In genomic region chr1:39631361-39632331, GRCh38 we compare ENCODE assay signal across 18 cellular contexts. TPM values are rescaled to one million over a fixed set of nuclear protein-coding genes. Genes with fewer than 3 reads are reported as not detected.
DNase-seq lines count a peak whose midpoint lies in the region; ATAC-seq and TF ChIP-seq lines count a peak whose summit lies in the region.
"Had no signal": no experiment of that assay in that cellular context is flagged by ENCODE, and none has a peak within 500 bp of the region (broad histone marks: within the 10 kb centered on the region; RNA-seq: fewer than 3 reads in every experiment).

No MANE protein-coding gene starts in this region.

- TF ChIP-seq CTCF in SK-N-SH (IDR thresholded peaks at IDR 0.05) (no peak), DND-41 (IDR thresholded peaks at IDR 0.05; ENCODE audit: borderline replicate concordance, extremely low read depth, low read length, poor library complexity, severe bottlenecking) (no peak), neural progenitor cell (IDR thresholded peaks at IDR 0.05) (no peak), gastroesophageal sphincter (IDR thresholded peaks at IDR 0.05) (no peak)

- TF ChIP-seq POLR2A in gastroesophageal sphincter (IDR thresholded peaks at IDR 0.05) = no peak

- H3K4me3 ChIP-seq in SK-N-SH (ENCODE audit: low read depth in 2 of 2, low read length in 1 of 2) (no peak overlapping the region), DND-41 (ENCODE audit: low read depth in 1 of 2, low read length in 2 of 2) (no peak overlapping the region), neural progenitor cell (no peak overlapping the region), gastroesophageal sphincter (no peak overlapping the region)

- H3K9me2 ChIP-seq in SK-N-SH = no peaks in the 10 kb centered on the region

- H3K79me2 ChIP-seq in SK-N-SH (ENCODE audit: insufficient read depth) = no peaks in the 10 kb centered on the region
- no peaks in the 10 kb centered on the region for H3K79me2 ChIP-seq in DND-41 (ENCODE audit: insufficient read depth, low read length)
- no peaks in the 10 kb centered on the region for H3K79me2 ChIP-seq in neural progenitor cell (ENCODE audit: low read depth)

- no peaks in the 10 kb centered on the region; the same call in 1 of the 2 replicates for H3K27me3 ChIP-seq in SK-N-SH (ENCODE audit: insufficient read depth)
- H3K27me3 ChIP-seq in DND-41 (ENCODE audit: insufficient read depth, low read length, poor library complexity) = peaks cover 14% of the 10 kb centered on the region
- H3K27me3 ChIP-seq in neural progenitor cell = peaks cover 62% of the 10 kb centered on the region
- H3K27me3 ChIP-seq in gastroesophageal sphincter = peaks cover 32% of the 10 kb centered on the region

- POLR2A ChIA-PET in SK-N-SH (lab: Yijun Ruan, JAX) = interaction anchor here (1.3 kb wide), 1 partner anchor 24 kb away, joined by 4 read pairs; no protein-coding TSS in a partner anchor

- peaks cover 38% of the 10 kb centered on the region for H3K4me1 Mint-ChIP-seq in neural progenitor cell

- peak in 1 of 2 experiments; percentile 22; a peak in 1 of 4 replicates for TF ChIP-seq EP300 in SK-N-SH (IDR thresholded peaks at IDR 0.05; ENCODE audit: borderline replicate concordance in 1 of 2, low read depth in 1 of 2, low read length in 1 of 2)
- no peak for TF ChIP-seq EP300 in gastroesophageal sphincter (IDR thresholded peaks at IDR 0.05)

- H3F3A ChIP-seq in SK-N-SH (replicated peaks; ENCODE audit: insufficient read depth) (no peaks in the 10 kb centered on the region), neural progenitor cell (ENCODE audit: low read depth) (peaks cover 14% of the 10 kb centered on the region)

- no peaks in the 10 kb centered on the region for H3K36me3 Mint-ChIP-seq in neural progenitor cell
- H3K36me3 Mint-ChIP-seq: activated naive CD8-positive, alpha-beta T cell had no signal

- peaks cover 29% of the 10 kb centered on the region for H3K27me3 Mint-ChIP-seq in neural progenitor cell (ENCODE audit: insufficient read depth, low read depth)

- H2AFZ ChIP-seq in SK-N-SH (ENCODE audit: low read depth) (no peak overlapping the region), DND-41 (ENCODE audit: low read depth, low read length) (no peak overlapping the region), neural progenitor cell (replicated peaks) (no peak overlapping the region)

- peaks cover 2% of the 10 kb centered on the region for H3K9me3 Mint-ChIP-seq in neural progenitor cell

- H3K27ac Mint-ChIP-seq in neural progenitor cell = no peak overlapping the region
- H3K27ac Mint-ChIP-seq: activated naive CD8-positive, alpha-beta T cell had no signal

- DNase-seq in SK-N-SH (peak; percentile 72), DND-41 (peak; percentile 8), neural progenitor cell (ENCODE audit: low spot score) (no peak), NCI-H82 treated with DMSO at 0.1 percent for 48 hours (lab: John Stamatoyannopoulos, UW; ENCODE audit: unreplicated experiment) (no peak)
- DNase-seq in activated T-cell treated with anti-CD3 and anti-CD28 coated beads, Interleukin-2, amount 50 U/mL, for 48 hours = peak; percentile 32
- DNase-seq: DMS153, esophagus squamous epithelium, head of caudate nucleus, NCI-H2029 treated with DMSO at 0.1 percent for 48 hours, NCI-H526 had no signal

- no peak for ATAC-seq in SK-N-SH treated with all-trans-retinoic acid at 6 μM for 48 hours
- ATAC-seq in DND-41 (ENCODE audit: insufficient read depth, low read depth) = 0 out of 3 replicates have a peak, but pooled peaks have one; percentile 39
- ATAC-seq in HG03521 (IDR thresholded peaks at IDR 0.05; ENCODE audit: unreplicated experiment) = no peak
- ATAC-seq in gastroesophageal sphincter = no peak
- ATAC-seq: HCT116 had no signal

- no peak for TF ChIP-seq RAD21 in SK-N-SH (IDR thresholded peaks at IDR 0.05; ENCODE audit: low read length)

- WGBS in SK-N-SH (ENCODE audit: low lambda C conversion rate) = 76% methylated on average over 13 of the region's 16 CpGs
- WGBS in gastroesophageal sphincter (ENCODE audit: low coverage in 1 of 2), 2 donors = 87 to 98% methylated on average over 6 to 8 of the region's 16 CpGs

- CTCF ChIA-PET in SK-N-SH (lab: Yijun Ruan, JAX) = interaction anchor here (1.0 to 3.4 kb wide), 6 partner anchors 9 to 27 kb away, joined by 3 to 17 read pairs (median 4); no protein-coding TSS in a partner anchor

- no peak overlapping the region for H3K9ac ChIP-seq in SK-N-SH
- H3K9ac ChIP-seq in DND-41 (ENCODE audit: low read depth, low read length) = no peak overlapping the region
- no peak overlapping the region for H3K9ac ChIP-seq in neural progenitor cell

- H3K4me2 ChIP-seq in SK-N-SH (no peak overlapping the region), DND-41 (ENCODE audit: insufficient read depth, low read length) (no peak overlapping the region), neural progenitor cell (no peak overlapping the region)

- H4K20me1 ChIP-seq in SK-N-SH (ENCODE audit: insufficient read depth) = no peaks in the 10 kb centered on the region
- no peaks in the 10 kb centered on the region for H4K20me1 ChIP-seq in DND-41 (ENCODE audit: insufficient read depth, low read length)
- H4K20me1 ChIP-seq in neural progenitor cell (ENCODE audit: low read depth) = peaks cover 10% of the 10 kb centered on the region

- H3K9me3 ChIP-seq in SK-N-SH (no peaks in the 10 kb centered on the region), DND-41 (ENCODE audit: insufficient read depth, low read length, severe bottlenecking) (no peaks in the 10 kb centered on the region), neural progenitor cell (ENCODE audit: low read depth) (no peaks in the 10 kb centered on the region), gastroesophageal sphincter (no peaks in the 10 kb centered on the region)
- H3K9me3 ChIP-seq: esophagus squamous epithelium had no signal

- peak overlapping the region; percentile 72 for H3K4me3 Mint-ChIP-seq in neural progenitor cell
- H3K4me3 Mint-ChIP-seq: activated naive CD8-positive, alpha-beta T cell had no signal

- H3K36me3 ChIP-seq in SK-N-SH (replicated peaks in 1 of 2; ENCODE audit: control insufficient read depth in 1 of 2, insufficient read depth in 2 of 2, low read length in 1 of 2) = no peaks in the 10 kb centered on the region
- no peaks in the 10 kb centered on the region for H3K36me3 ChIP-seq in DND-41 (ENCODE audit: insufficient read depth, low read length)
- no peaks in the 10 kb centered on the region for H3K36me3 ChIP-seq in neural progenitor cell
- peaks cover 0 to 4% of the 10 kb centered on the region in 2 donors for H3K36me3 ChIP-seq in gastroesophageal sphincter
- H3K36me3 ChIP-seq: esophagus squamous epithelium had no signal

- H3K4me1 ChIP-seq in SK-N-SH (ENCODE audit: control insufficient read depth in 1 of 2, insufficient read depth in 2 of 2, low read depth in 1 of 2, low read length in 1 of 2) = peaks cover 0 to 12% of the 10 kb centered on the region in 2 experiments; a peak in 1 of 4 replicates
- H3K4me1 ChIP-seq in DND-41 (ENCODE audit: insufficient read depth, low read length) = no peaks in the 10 kb centered on the region
- peaks cover 6% of the 10 kb centered on the region for H3K4me1 ChIP-seq in neural progenitor cell
- H3K4me1 ChIP-seq in gastroesophageal sphincter = peaks cover 0 to 24% (median 0%) of the 10 kb centered on the region in 3 donors

- H3K27ac ChIP-seq in SK-N-SH (ENCODE audit: low read depth in 2 of 2, low read length in 1 of 2) = peak overlapping the region in 1 of 2 experiments; percentile 55; a peak in 2 of 4 replicates
- no peak overlapping the region for H3K27ac ChIP-seq in DND-41 (ENCODE audit: low read length)
- H3K27ac ChIP-seq in neural progenitor cell = no peak overlapping the region
- H3K27ac ChIP-seq in gastroesophageal sphincter = peak overlapping the region in 2 of 4 donors; percentile 48 to 53
- H3K27ac ChIP-seq: 22Rv1 had no signal

TF ChIP-seq in SK-N-SH, 30 proteins besides CTCF, POLR2A, EP300 and RAD21 (continues in another document):
- no peak for TF ChIP-seq TAF1 (IDR thresholded peaks at IDR 0.05; ENCODE audit: borderline replicate concordance, low read depth, low read length)
- TF ChIP-seq RCOR1 (IDR thresholded peaks at IDR 0.05; ENCODE audit: low read length) = peak; percentile 28; the same call in 1 of the 2 replicates
- no peak for TF ChIP-seq ELF1 (IDR thresholded peaks at IDR 0.05)
- no peak for TF ChIP-seq GABPA (IDR thresholded peaks at IDR 0.05; ENCODE audit: low read depth)
- no peak for TF ChIP-seq FOXM1 (IDR thresholded peaks at IDR 0.05; ENCODE audit: low read depth)

RNA-seq across cellular contexts. Expression of gene HEYL, which starts 7.8 kb away (rescaled TPM):
- polyA plus RNA-seq in SK-N-SH (2012; rRNA removed) = not detected in 2 replicates
- polyA plus RNA-seq in SK-N-SH (2012; cell fraction: cytosol; rRNA removed) = not detected in 2 replicates
- polyA plus RNA-seq in SK-N-SH (2012; cell fraction: nucleus; rRNA removed) = not detected in 2 replicates
- 2.3 and 4.0 TPM in 2 replicates for total RNA-seq in neural progenitor cell (ENCODE audit: low replicate concordance)
- total RNA-seq in gastroesophageal sphincter = 1 to 10 TPM; 3.0 to 8.4 (median 6.0) TPM

RNA-seq across cellular contexts. Expression of gene NT5C1A, which starts 40.3 kb away (rescaled TPM):
- 0.12 and 0.73 TPM in 2 replicates for polyA plus RNA-seq in SK-N-SH (2012; rRNA removed)
- 0.26 and 0.60 TPM in 2 replicates for polyA plus RNA-seq in SK-N-SH (2012; cell fraction: cytosol; rRNA removed)
- 0.13 and 1.6 TPM in 2 replicates for polyA plus RNA-seq in SK-N-SH (2012; cell fraction: nucleus; rRNA removed)
- total RNA-seq in neural progenitor cell (ENCODE audit: low replicate concordance) (not detected in 2 replicates), gastroesophageal sphincter (1 to 10 TPM in 1 of 4 donors, not detected in 3; 1.1 TPM)
- total RNA-seq: esophagus squamous epithelium, ureter had no signal
- polyA plus RNA-seq: BJ had no signal

RNA-seq across cellular contexts. Expression of gene PABPC4, which starts 55.1 kb away (rescaled TPM):
- polyA plus RNA-seq in SK-N-SH (2012; rRNA removed) = 63.0 and 68.8 TPM in 2 replicates
- 71.5 and 73.9 TPM in 2 replicates for polyA plus RNA-seq in SK-N-SH (2012; cell fraction: cytosol; rRNA removed)
- 273 and 297 TPM in 2 replicates for polyA plus RNA-seq in SK-N-SH (2012; cell fraction: nucleus; rRNA removed)
- total RNA-seq in neural progenitor cell (ENCODE audit: low replicate concordance) (123 and 243 TPM in 2 replicates), gastroesophageal sphincter (100 to 1,000 TPM; 101 to 160 (median 123) TPM)

RNA-seq across cellular contexts. Expression of gene HPCAL4, which starts 59.6 kb away (rescaled TPM):
- polyA plus RNA-seq in SK-N-SH (2012; rRNA removed) = 0.15 and 0.55 TPM in 2 replicates
- polyA plus RNA-seq in SK-N-SH (2012; cell fraction: cytosol; rRNA removed) = 0.33 and 0.90 TPM in 2 replicates
- polyA plus RNA-seq in SK-N-SH (2012; cell fraction: nucleus; rRNA removed) = 0.15 and 0.21 TPM in 2 replicates
- total RNA-seq in neural progenitor cell (ENCODE audit: low replicate concordance) (0.13 and 0.19 TPM in 2 replicates), gastroesophageal sphincter (1 to 10 TPM in 1 of 4 donors, under 1 TPM in 1, not detected in 2; 0.17 to 1.8 TPM)
- total RNA-seq: ureter had no signal
- polyA plus RNA-seq: BJ had no signal

Comparison
In these comparisons a context has a peak if more than half of its experiments do, and no peak if none do; other contexts are left out.
1. DNase-seq: peak in SK-N-SH (single experiment), DND-41 (single experiment) and activated T-cell treated with anti-CD3 and anti-CD28 coated beads, Interleukin-2, amount 50 U/mL, for 48 hours (2 of 2); none in neural progenitor cell (single experiment) and NCI-H82 treated with DMSO at 0.1 percent for 48 hours (single experiment).